Comparison of ENCODE assay signal across 1 cellular context in genomic region chr13:70841240-70842061, GRCh38.
TF ChIP-seq lines count a peak whose summit lies in the region.

No MANE protein-coding gene starts in this region.

TF ChIP-seq in WTC11, 78 proteins besides CTCF, POLR2A, EP300 and RAD21 (continued from another document):
- TF ChIP-seq ZNF425 (CRISPR knock-in tag; conservative IDR thresholded peaks at IDR 0.05) (no peak), ATF1 (CRISPR knock-in tag; IDR thresholded peaks at IDR 0.05) (no peak)
